14 cellular contexts compared by ENCODE assay signal in the genomic region with DNA sequence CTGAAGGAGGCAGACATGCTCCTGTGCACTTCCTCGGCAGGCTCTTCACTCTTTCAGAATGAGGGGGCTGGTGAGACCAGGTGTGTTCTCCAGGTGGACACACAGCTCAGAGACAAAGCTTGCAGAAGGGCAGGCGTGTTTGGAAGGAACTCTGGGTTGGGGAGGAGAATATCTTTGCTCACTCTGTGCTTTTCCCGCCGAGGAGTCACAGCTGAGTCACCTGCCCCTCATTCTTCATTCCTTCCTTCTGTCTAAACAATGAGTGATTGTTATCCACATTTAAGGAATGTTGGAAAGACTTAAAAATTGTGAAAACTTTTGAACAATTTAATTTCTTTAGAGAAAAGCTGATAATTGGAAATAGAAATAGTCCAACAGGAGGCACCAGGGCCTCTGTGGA.
A peak's percentile ranks its signal among the peaks of the same experiment; 100 is the strongest.
DNase-seq lines count a peak whose midpoint lies in the region; ATAC-seq and TF ChIP-seq lines count a peak whose summit lies in the region.
"Had no signal": no experiment of that assay in that cellular context is flagged by ENCODE, and none has a peak within 500 bp of the region (broad histone marks: within the 10 kb centered on the region; RNA-seq: fewer than 3 reads in every experiment).

No MANE protein-coding gene starts in this region.

- DNase-seq in Caki2 (ENCODE audit: low read depth) = peak; percentile 12
- DNase-seq in M059J (ENCODE audit: low read depth) = peak; percentile 4
- peak in 1 of 2 donors; percentile 6 for DNase-seq in foreskin keratinocyte
- peak; percentile 11 for DNase-seq in mesenteric fat pad (ENCODE audit: low spot score)
- no peak for DNase-seq in Kasumi-1 (lab: John Stamatoyannopoulos, UW)
- no peak for DNase-seq in SHP77 (lab: John Stamatoyannopoulos, UW)
- DNase-seq in NCI-H69 (lab: John Stamatoyannopoulos, UW) = no peak
- DNase-seq: 8988T; ACHN; CD4-positive, CD25-positive, alpha-beta regulatory T cell; DMS79; H7 had no signal

- in situ Hi-C loops in Caki2 (cut with HindIII; ENCODE audit: low pct_unique_long_range_greater_than_20kb, low sequenced_read_pairs) = no loop called here

- no peaks in the 10 kb centered on the region for H3K4me1 ChIP-seq in foreskin keratinocyte

- no peak for TF ChIP-seq CTCF in foreskin keratinocyte (conservative IDR thresholded peaks at IDR 0.05)

- peak; percentile 79 for ATAC-seq in foreskin keratinocyte
- ATAC-seq in HG03280 (IDR thresholded peaks at IDR 0.05; ENCODE audit: unreplicated experiment) = no peak

- no peak overlapping the region for H3K27ac ChIP-seq in foreskin keratinocyte
- H3K27ac ChIP-seq: BLaER1 treated with 17β-estradiol and CSF1 and Interleukin-3, amounts not matched to agents 10 nM and 100 nM had no signal

- H3K27me3 ChIP-seq in foreskin keratinocyte = no peaks in the 10 kb centered on the region
- H3K27me3 ChIP-seq: BLaER1 treated with 17β-estradiol and CSF1 and Interleukin-3, amounts not matched to agents 10 nM and 100 nM had no signal

Comparison
In these comparisons a context has a peak if more than half of its experiments do, and no peak if none do; other contexts are left out.
1. DNase-seq: peak in Caki2 (single experiment), M059J (single experiment) and mesenteric fat pad (single experiment); none in Kasumi-1 (0 of 2), SHP77 (0 of 2) and NCI-H69 (single experiment).